Comparison of ENCODE assay signal across 11 cellular contexts in genomic region chrX:151902813-151903591, GRCh38. TPM values are rescaled to one million over a fixed set of nuclear protein-coding genes. Genes with fewer than 3 reads are reported as not detected.
DNase-seq lines count a peak whose midpoint lies in the region; ATAC-seq and TF ChIP-seq lines count a peak whose summit lies in the region.
"Had no signal": no experiment of that assay in that cellular context is flagged by ENCODE, and none has a peak within 500 bp of the region (broad histone marks: within the 10 kb centered on the region; RNA-seq: fewer than 3 reads in every experiment).

No MANE protein-coding gene starts in this region.

- no peak overlapping the region for H2BK5ac ChIP-seq in H9 (ENCODE audit: insufficient read length, low read length)

- H3K23ac ChIP-seq in H9 (ENCODE audit: insufficient read length, low read depth, low read length) = no peak overlapping the region

- no peak overlapping the region for H3K4me2 ChIP-seq in H9 (ENCODE audit: insufficient read depth, insufficient read length, low read length)

- H3K9me3 ChIP-seq in Panc1 (ENCODE audit: control insufficient read depth, insufficient read depth, low read depth, low read length) (no peaks in the 10 kb centered on the region), H9 (ENCODE audit: control insufficient read depth, low read depth, low read length) (peaks cover 40% of the 10 kb centered on the region)

- H2AK5ac ChIP-seq in H9 (ENCODE audit: insufficient read length, low read length) = no peak overlapping the region

- no peak overlapping the region for H3T11ph ChIP-seq in H9 (ENCODE audit: low read length)

- H3K27ac Mint-ChIP-seq in H9 = no peak overlapping the region
- H3K27ac Mint-ChIP-seq: activated CD4-positive, alpha-beta memory T cell treated with anti-CD3 and anti-CD28 coated beads, Interleukin-2, amount 10 ng/mL, durations not matched to agents 7 days and 5 days had no signal

- no peaks in the 10 kb centered on the region for H3K27me3 ChIP-seq in Panc1 (ENCODE audit: control insufficient read depth, insufficient read depth, low read length)
- H3K27me3 ChIP-seq in H9 (ENCODE audit: insufficient read depth, low read length) = no peaks in the 10 kb centered on the region

- H3K9me3 Mint-ChIP-seq in H9 = peaks cover 77% of the 10 kb centered on the region in 2 experiments
- H3K9me3 Mint-ChIP-seq: activated CD4-positive, alpha-beta memory T cell treated with anti-CD3 and anti-CD28 coated beads, Interleukin-2, amount 10 ng/mL, durations not matched to agents 7 days and 5 days had no signal

- no peak overlapping the region for H4K8ac ChIP-seq in H9 (replicated peaks; ENCODE audit: insufficient read length, low read depth, low read length)

- H3K79me2 ChIP-seq in H9 (ENCODE audit: insufficient read depth, low read length) = no peaks in the 10 kb centered on the region

- no peak overlapping the region for H2BK15ac ChIP-seq in H9 (ENCODE audit: low read depth, low read length)

- DNase-seq in AG09319 (ENCODE audit: extremely low read depth, low read depth) (peak; percentile 50), Panc1 (ENCODE audit: low read depth, low spot score) (peak; percentile 25), epithelial cell of proximal tubule (ENCODE audit: low read depth) (peak; percentile 49), myocyte (ENCODE audit: low read depth) (peak; percentile 83), mesenteric fat pad (ENCODE audit: low spot score) (no peak), H9 (no peak)
- DNase-seq: activated CD4-positive, alpha-beta memory T cell treated with anti-CD3 and anti-CD28 coated beads, Interleukin-2, amount 10 ng/mL, durations not matched to agents 7 days and 5 days; NCI-H2227 treated with DMSO at 0.1 percent for 48 hours had no signal

- H3K14ac ChIP-seq in H9 (ENCODE audit: insufficient read depth, low read length) = no peak overlapping the region

- no peak overlapping the region for H3K4me3 Mint-ChIP-seq in H9
- H3K4me3 Mint-ChIP-seq: activated CD4-positive, alpha-beta memory T cell treated with anti-CD3 and anti-CD28 coated beads, Interleukin-2, amount 10 ng/mL, durations not matched to agents 7 days and 5 days had no signal

- H3K4me1 Mint-ChIP-seq in H9 = no peaks in the 10 kb centered on the region
- H3K4me1 Mint-ChIP-seq: activated CD4-positive, alpha-beta memory T cell treated with anti-CD3 and anti-CD28 coated beads, Interleukin-2, amount 10 ng/mL, durations not matched to agents 7 days and 5 days had no signal

- no peak overlapping the region for H3K9ac ChIP-seq in H9 (ENCODE audit: extremely low read depth, insufficient read length, low read length)

- H3K27ac ChIP-seq in Panc1 (ENCODE audit: low read length) (no peak overlapping the region), H9 (ENCODE audit: insufficient read length, low read depth, low read length) (no peak overlapping the region)

- H3K36me3 ChIP-seq in Panc1 (ENCODE audit: control insufficient read depth, insufficient read depth, low read length) = no peaks in the 10 kb centered on the region

- H3K18ac ChIP-seq in H9 (ENCODE audit: insufficient read length, low read depth, low read length) = no peak overlapping the region

- BruUV-seq in Panc1 (replicated peaks; lab: Mats Ljungman, UMichigan) = no TSS peak

- peaks cover 0 to 5% (median 0%) of the 10 kb centered on the region in 3 experiments; a peak in 3 of 7 replicates for H3K36me3 Mint-ChIP-seq in H9 (ENCODE audit: insufficient read depth in 1 of 3, low read depth in 3 of 3)

- no peaks in the 10 kb centered on the region for H3K23me2 ChIP-seq in H9 (ENCODE audit: insufficient read length, low read depth, low read length, poor library complexity, severe bottlenecking)

- no peak overlapping the region for H3K4me3 ChIP-seq in Panc1 (ENCODE audit: low read depth in 2 of 2, low read length in 2 of 2)
- H3K4me3 ChIP-seq in epithelial cell of proximal tubule (ENCODE audit: low read depth, low read length) = no peak overlapping the region

- peak; percentile 58; the same call in 1 of the 2 replicates for ATAC-seq in Panc1
- ATAC-seq in GM21825 (IDR thresholded peaks at IDR 0.05; ENCODE audit: unreplicated experiment) = no peak
- no peak for ATAC-seq in GM21381 (IDR thresholded peaks at IDR 0.05; ENCODE audit: unreplicated experiment)

- peaks cover 2% of the 10 kb centered on the region for H3K27me3 Mint-ChIP-seq in H9 (ENCODE audit: low read depth)
- H3K27me3 Mint-ChIP-seq: activated CD4-positive, alpha-beta memory T cell treated with anti-CD3 and anti-CD28 coated beads, Interleukin-2, amount 10 ng/mL, durations not matched to agents 7 days and 5 days had no signal

- no peak overlapping the region for H3K56ac ChIP-seq in H9 (ENCODE audit: insufficient read length, low read depth, low read length)

- intact Hi-C loops in Panc1 (cut with micrococcal nuclease; ENCODE audit: unreplicated experiment) = no loop called here

- POLR2A ChIA-PET in Panc1 (lab: Charles Lee) = no interaction called here

- H2BK120ac ChIP-seq in H9 (ENCODE audit: low read depth, low read length, poor library complexity, severe bottlenecking) = no peak overlapping the region

- no peaks in the 10 kb centered on the region for H3K4me1 ChIP-seq in Panc1 (ENCODE audit: control insufficient read depth, insufficient read depth, low read length)
- H3K4me1 ChIP-seq in H9 (ENCODE audit: insufficient read depth, low read length) = no peaks in the 10 kb centered on the region

- no CpG with 5 or more reads among the region's 6 CpGs for WGBS in H9 (ENCODE audit: extremely low coverage, insufficient read length, low lambda C conversion rate)

- no peaks in the 10 kb centered on the region for H3K79me1 ChIP-seq in H9 (ENCODE audit: insufficient read depth, low read depth, low read length, poor library complexity, severe bottlenecking)

- CTCF ChIA-PET in Panc1 (lab: Charles Lee) = no interaction called here

- TF ChIP-seq CTCF in AG09319 (IDR thresholded peaks at IDR 0.05; ENCODE audit: low read depth, low read length) = no peak
- no peak for TF ChIP-seq CTCF in Panc1 (IDR thresholded peaks at IDR 0.05)
- no peak for TF ChIP-seq CTCF in epithelial cell of proximal tubule (conservative IDR thresholded peaks at IDR 0.05; ENCODE audit: low read depth, low read length)
- TF ChIP-seq CTCF in H9 (conservative IDR thresholded peaks at IDR 0.05) = no peak

- no peak overlapping the region for H4K91ac ChIP-seq in H9 (ENCODE audit: insufficient read length, low read depth, low read length)

- no peak overlapping the region for H2BK12ac ChIP-seq in H9 (ENCODE audit: insufficient read length, low read depth, low read length)

- H4K20me1 ChIP-seq in H9 (ENCODE audit: control insufficient read depth, insufficient read depth, insufficient read length) = no peaks in the 10 kb centered on the region

- in situ Hi-C loops in Panc1 (cut with HindIII; ENCODE audit: low pct_unique_long_range_greater_than_20kb, low sequenced_read_pairs) = no loop called here

- H2BK20ac ChIP-seq in H9 (ENCODE audit: low read depth, low read length, poor library complexity, severe bottlenecking) = no peak overlapping the region

- H2AFZ ChIP-seq in H9 (ENCODE audit: low read length) = no peak overlapping the region

- no peak overlapping the region for H4K5ac ChIP-seq in H9 (ENCODE audit: insufficient read length, low read depth, low read length)

- no peak overlapping the region for H3K4ac ChIP-seq in H9 (ENCODE audit: low read depth, low read length)

RNA-seq across cellular contexts. Expression of gene MAGEA4, which starts 9.7 kb away (rescaled TPM):
- total RNA-seq in Panc1 (2021; ENCODE audit: unreplicated experiment) (not detected), epithelial cell of proximal tubule (not detected in 2 replicates), myocyte (not detected in 2 replicates), mesenteric fat pad (not detected), H9 (2021) (0.53 and 0.68 TPM in 2 replicates)
- polyA plus RNA-seq in Panc1 (2012; ENCODE audit: insufficient read length) = 0.18 TPM
- polyA plus RNA-seq in myocyte (2012) = not detected
- total RNA-seq: activated CD4-positive, alpha-beta memory T cell treated with anti-CD3 and anti-CD28 coated beads, Interleukin-2, amount 10 ng/mL, durations not matched to agents 7 days and 5 days; cerebellum had no signal

Comparison
In these comparisons a context has a peak if more than half of its experiments do, and no peak if none do; other contexts are left out.
1. DNase-seq: peak in AG09319 (single experiment), Panc1 (single experiment), epithelial cell of proximal tubule (single experiment) and myocyte (single experiment); none in mesenteric fat pad (single experiment) and H9 (single experiment).